ENCODE assay signal across 8 cellular contexts in genomic region chr14:25132734-25133422, GRCh38.
DNase-seq lines count a peak whose midpoint lies in the region; ATAC-seq, FAIRE-seq and TF ChIP-seq lines count a peak whose summit lies in the region.

No MANE protein-coding gene starts in this region.

- TF ChIP-seq CTCF in D721Med (IDR thresholded peaks at IDR 0.05; ENCODE audit: insufficient read depth, missing control alignments) (peak; percentile 57), IMR-90 (conservative IDR thresholded peaks at IDR 0.05; ENCODE audit: low read depth, low read length) (peak; percentile 81), PC-3 (conservative IDR thresholded peaks at IDR 0.05; ENCODE audit: low read depth, low read length) (peak; percentile 71), upper lobe of left lung (IDR thresholded peaks at IDR 0.05) (peak; percentile 68 to 87 (median 76))

- no peak overlapping the region for H2BK15ac ChIP-seq in IMR-90 (ENCODE audit: low read depth, low read length)

- H3K79me1 ChIP-seq in IMR-90 (ENCODE audit: low read depth in 1 of 2, low read length in 2 of 2), result no peaks in the 10 kb centered on the region

- H4K5ac ChIP-seq in IMR-90 (ENCODE audit: low read depth, low read length), result no peak overlapping the region

- WGBS in IMR-90 (ENCODE audit: extremely low coverage in 2 of 2, insufficient read length in 1 of 2), 2 experiments, result 10% methylated on average over 9 of the region's 20 CpGs; no CpG with 5 or more reads in 1 of the 2 experiments
- WGBS in upper lobe of left lung, 2 donors, result 20 to 23% methylated on average over 18 to 20 of the region's 20 CpGs

- TF ChIP-seq EP300 in upper lobe of left lung (IDR thresholded peaks at IDR 0.05), result no peak

- H2BK20ac ChIP-seq in IMR-90 (ENCODE audit: low read depth, low read length), result no peak overlapping the region; the same call in 1 of the 2 replicates

- peak; percentile 86 for TF ChIP-seq RAD21 in IMR-90 (IDR thresholded peaks at IDR 0.05; ENCODE audit: low read length)

- no peak overlapping the region for H2BK5ac ChIP-seq in IMR-90 (ENCODE audit: low read depth, low read length, poor library complexity, severe bottlenecking)

- H4K8ac ChIP-seq in IMR-90 (ENCODE audit: low read depth in 2 of 2, low read length in 2 of 2), result no peak overlapping the region

- BruUV-seq in IMR-90 (replicated peaks; lab: Mats Ljungman, UMichigan) (no TSS peak), PC-3 (replicated peaks; lab: Mats Ljungman, UMichigan) (no TSS peak)

- H3K9me2 ChIP-seq in PC-3 (replicated peaks; ENCODE audit: low read length), result no peaks in the 10 kb centered on the region

- H3K23ac ChIP-seq in IMR-90 (ENCODE audit: low read depth, low read length), result no peak overlapping the region

- H3K27me3 ChIP-seq in IMR-90 (ENCODE audit: control insufficient read depth, insufficient read depth, low read length) (peaks cover 16% of the 10 kb centered on the region), PC-3 (ENCODE audit: low read length) (no peaks in the 10 kb centered on the region), upper lobe of left lung (no peaks in the 10 kb centered on the region)

- no peak overlapping the region for H3K9ac ChIP-seq in IMR-90 (ENCODE audit: low read depth, low read length)
- no peak overlapping the region for H3K9ac ChIP-seq in PC-3 (ENCODE audit: low read length)

- peak; percentile 28 for DNase-seq in D721Med (ENCODE audit: insufficient read length, low spot score)
- DNase-seq in IMR-90, result peak; percentile 55
- peak; percentile 57 for DNase-seq in PC-3
- DNase-seq in activated T-cell treated with anti-CD3 and anti-CD28 coated beads, Interleukin-2, amount 50 U/mL, for 72 hours, result peak; percentile 40 to 56
- peak; percentile 39 to 66 for DNase-seq in frontal cortex (ENCODE audit: low spot score in 2 of 2)
- DNase-seq in nucleus accumbens (lab: John Stamatoyannopoulos, UW), result peak in 49 of 56 donors; percentile 8 to 77 (median 45)
- DNase-seq in upper lobe of left lung, result peak; percentile 28 to 64

- no peaks in the 10 kb centered on the region for H3K9me1 ChIP-seq in IMR-90 (ENCODE audit: insufficient read depth, low read length)

- H3K27ac Mint-ChIP-seq in activated T-cell treated with anti-CD3 and anti-CD28 coated beads, Interleukin-2, amount 50 U/mL, for 72 hours, result no peak overlapping the region

- ATAC-seq in GM21423 (IDR thresholded peaks at IDR 0.05; ENCODE audit: unreplicated experiment) (peak; percentile 81), IMR-90 (ENCODE audit: low read depth) (peak; percentile 100), PC-3 (peak; percentile 68), upper lobe of left lung (ENCODE audit: low FRiP score in 2 of 2) (peak; percentile 91 to 97)
- ATAC-seq in activated T-cell treated with anti-CD3 and anti-CD28 coated beads, Interleukin-2, amount 50 U/mL, for 72 hours (replicated peaks in 1 of 2), result peak; percentile 75 to 87

- H4K91ac ChIP-seq in IMR-90 (ENCODE audit: insufficient read depth, low read depth, low read length), result no peak overlapping the region

- H2AFZ ChIP-seq in IMR-90 (replicated peaks; ENCODE audit: low read length, poor library complexity) (peak overlapping the region; percentile 88), PC-3 (ENCODE audit: low read length) (no peak overlapping the region)

- no peak overlapping the region for H3K4ac ChIP-seq in IMR-90 (ENCODE audit: low read depth, low read length)

- no peaks in the 10 kb centered on the region for H3K36me3 ChIP-seq in IMR-90 (ENCODE audit: control insufficient read depth, insufficient read depth, low read length)
- no peaks in the 10 kb centered on the region for H3K36me3 ChIP-seq in PC-3 (ENCODE audit: low read depth, low read length)
- H3K36me3 ChIP-seq in upper lobe of left lung, result no peaks in the 10 kb centered on the region

- in situ Hi-C loops in IMR-90 (cut with MboI; ENCODE audit: low sequenced_read_pairs), result loop anchor here (5.0 kb wide), 1 partner anchor 316 kb away; no protein-coding TSS in a partner anchor

- peak overlapping the region in 1 of 2 donors; percentile 35 for H3K4me3 Mint-ChIP-seq in activated T-cell treated with anti-CD3 and anti-CD28 coated beads, Interleukin-2, amount 50 U/mL, for 72 hours

- no peak overlapping the region for H3K18ac ChIP-seq in IMR-90 (ENCODE audit: low read depth, low read length)

- CTCF ChIA-PET in IMR-90 (lab: Yijun Ruan, JAX), result interaction anchor here (0.5 to 1.8 kb wide), 8 partner anchors 12 to 1417 kb away, joined by 3 to 11 read pairs (median 4); no protein-coding TSS in a partner anchor
- CTCF ChIA-PET in PC-3 (lab: Charles Lee), result no interaction called here

- intact Hi-C loops in IMR-90 (cut with micrococcal nuclease), result loop anchor here (1.0 kb wide), 4 partner anchors 83 to 398 kb away; partner anchors contain the start of gene STXBP6
- intact Hi-C loops in PC-3 (cut with micrococcal nuclease), result loop anchor here (2.0 kb wide), 1 partner anchor 326 kb away; no protein-coding TSS in a partner anchor

- H3K79me2 ChIP-seq in PC-3 (ENCODE audit: low read length), result no peaks in the 10 kb centered on the region

- no peaks in the 10 kb centered on the region for H3K36me3 Mint-ChIP-seq in activated T-cell treated with anti-CD3 and anti-CD28 coated beads, Interleukin-2, amount 50 U/mL, for 72 hours (ENCODE audit: insufficient read depth in 2 of 2)

- no peak overlapping the region for H2AK5ac ChIP-seq in IMR-90 (ENCODE audit: low read depth, low read length)

- POLR2A ChIA-PET in IMR-90 (lab: Charles Lee; ENCODE audit: unreplicated experiment) (no interaction called here), PC-3 (lab: Charles Lee; ENCODE audit: unreplicated experiment) (no interaction called here)

- peak overlapping the region; percentile 20 for H2AK9ac ChIP-seq in IMR-90 (replicated peaks; ENCODE audit: low read depth, low read length, poor library complexity)

- no peak overlapping the region for H3K56ac ChIP-seq in IMR-90 (ENCODE audit: extremely low read depth, insufficient read depth, low read length)

- H3K4me1 ChIP-seq in IMR-90 (ENCODE audit: control insufficient read depth, insufficient read depth, low read length) (no peaks in the 10 kb centered on the region), PC-3 (ENCODE audit: insufficient read depth, low read length) (no peaks in the 10 kb centered on the region), upper lobe of left lung (peaks cover 0 to 7% (median 2%) of the 10 kb centered on the region in 4 donors)

- dilution Hi-C loops in IMR-90 (cut with HindIII; ENCODE audit: low sequenced_read_pairs, unreplicated experiment), result no loop called here

- no peaks in the 10 kb centered on the region for H4K20me1 ChIP-seq in IMR-90 (ENCODE audit: insufficient read depth, low read length)
- H4K20me1 ChIP-seq in PC-3 (ENCODE audit: low read length), result no peaks in the 10 kb centered on the region

- no peaks in the 10 kb centered on the region for H3K4me1 Mint-ChIP-seq in activated T-cell treated with anti-CD3 and anti-CD28 coated beads, Interleukin-2, amount 50 U/mL, for 72 hours (ENCODE audit: low read depth)

- FAIRE-seq in D721Med (lab: Jason Lieb, UNC), result no peak
- no peak for FAIRE-seq in frontal cortex (lab: Jason Lieb, UNC)

- TF ChIP-seq POLR2A in IMR-90 (IDR thresholded peaks at IDR 0.05; ENCODE audit: low read depth, low read length) (no peak), upper lobe of left lung (IDR thresholded peaks at IDR 0.05) (no peak)

- H3K9me3 ChIP-seq in IMR-90 (ENCODE audit: control insufficient read depth, insufficient read depth, low read length), result no peaks in the 10 kb centered on the region
- H3K9me3 ChIP-seq in PC-3 (ENCODE audit: low read length), result no peaks in the 10 kb centered on the region
- H3K9me3 ChIP-seq in upper lobe of left lung, result no peaks in the 10 kb centered on the region

- H3K4me3 ChIP-seq in IMR-90 (ENCODE audit: insufficient read depth, low read depth, low read length) (no peak overlapping the region), PC-3 (ENCODE audit: low read length) (no peak overlapping the region), upper lobe of left lung (no peak overlapping the region)

- no peaks in the 10 kb centered on the region for H3K9me3 Mint-ChIP-seq in activated T-cell treated with anti-CD3 and anti-CD28 coated beads, Interleukin-2, amount 50 U/mL, for 72 hours

- H3K27me3 Mint-ChIP-seq in activated T-cell treated with anti-CD3 and anti-CD28 coated beads, Interleukin-2, amount 50 U/mL, for 72 hours (ENCODE audit: low read depth), result peaks cover 35% of the 10 kb centered on the region

- peak overlapping the region; percentile 61; the same call in 1 of the 2 replicates for H3K4me2 ChIP-seq in IMR-90 (ENCODE audit: low read depth, low read length)
- no peak overlapping the region for H3K4me2 ChIP-seq in PC-3 (ENCODE audit: low read length)

- no peak overlapping the region for H2BK120ac ChIP-seq in IMR-90 (ENCODE audit: low read depth, low read length)

- no peaks in the 10 kb centered on the region for H3F3A ChIP-seq in PC-3 (ENCODE audit: low read length, unreplicated experiment)

- H3K14ac ChIP-seq in IMR-90 (replicated peaks; ENCODE audit: low read depth, low read length), result no peak overlapping the region

- H3K27ac ChIP-seq in IMR-90 (ENCODE audit: insufficient read depth, low read length) (no peak overlapping the region), PC-3 (ENCODE audit: low read length) (no peak overlapping the region), upper lobe of left lung (no peak overlapping the region)

TF ChIP-seq in IMR-90, 13 proteins besides CTCF, POLR2A, EP300 and RAD21:
- TF ChIP-seq SMC3 (IDR thresholded peaks at IDR 0.05; ENCODE audit: low read depth, low read length) (peak; percentile 90), CEBPB (IDR thresholded peaks at IDR 0.05; ENCODE audit: low read depth, low read length) (no peak)
